In genomic region chr10:133660516-133660915, GRCh38 we compare ENCODE assay signal across 6 cellular contexts. TPM values are rescaled to one million over a fixed set of nuclear protein-coding genes. Genes with fewer than 3 reads are reported as not detected.
"Had no signal": no experiment of that assay in that cellular context is flagged by ENCODE, and none has a peak within 500 bp of the region (broad histone marks: within the 10 kb centered on the region; RNA-seq: fewer than 3 reads in every experiment).

No MANE protein-coding gene starts in this region.

RNA-seq across cellular contexts. Expression of gene FRG2B, which starts 33.9 kb away (rescaled TPM):
- total RNA-seq: GM23338, H1, H9, HT-29, IMR-90, K562 had no signal
- polyA plus RNA-seq: GM23338, H1, IMR-90, K562 had no signal
